1 cellular context compared by ENCODE assay signal in the genomic region with DNA sequence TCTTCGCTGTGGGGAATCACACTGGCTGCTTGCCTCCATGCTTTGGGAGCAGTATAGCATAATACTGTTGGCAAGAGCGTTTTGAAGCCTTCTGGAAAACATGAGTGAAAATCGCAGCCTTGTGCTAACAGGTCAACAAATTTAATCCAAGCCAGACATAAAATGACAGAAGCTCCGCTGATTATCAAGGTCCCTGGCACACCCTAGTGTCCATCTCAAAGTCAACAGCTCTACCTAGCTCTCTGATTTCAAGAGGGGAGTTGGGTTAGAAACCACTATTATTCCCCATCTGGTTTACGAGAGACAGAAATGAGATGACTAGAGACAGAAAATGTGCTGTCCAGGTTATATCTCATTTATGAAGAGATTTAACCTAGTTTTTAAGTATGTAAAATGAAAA.
TF ChIP-seq lines count a peak whose summit lies in the region.

No MANE protein-coding gene starts in this region.

TF ChIP-seq in GM12878, 131 proteins besides CTCF, POLR2A, EP300 and RAD21:
- TF ChIP-seq MEF2B (IDR thresholded peaks at IDR 0.05; ENCODE audit: partially characterized antibody, poor library complexity, severe bottlenecking), result no peak
- TF ChIP-seq KDM1A (IDR thresholded peaks at IDR 0.05; ENCODE audit: borderline replicate concordance), result no peak
- TF ChIP-seq POLR2AphosphoS5 (IDR thresholded peaks at IDR 0.05; ENCODE audit: low read length), result no peak
- TF ChIP-seq, protein P1, sequence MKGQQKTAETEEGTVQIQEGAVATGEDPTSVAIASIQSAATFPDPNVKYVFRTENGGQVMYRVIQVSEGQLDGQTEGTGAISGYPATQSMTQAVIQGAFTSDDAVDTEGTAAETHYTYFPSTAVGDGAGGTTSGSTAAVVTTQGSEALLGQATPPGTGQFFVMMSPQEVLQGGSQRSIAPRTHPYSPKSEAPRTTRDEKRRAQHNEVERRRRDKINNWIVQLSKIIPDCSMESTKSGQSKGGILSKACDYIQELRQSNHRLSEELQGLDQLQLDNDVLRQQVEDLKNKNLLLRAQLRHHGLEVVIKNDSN (IDR thresholded peaks at IDR 0.05; ENCODE audit: borderline replicate concordance, extremely low read length, insufficient read depth, low read depth, low read length), result no peak
- no peak for TF ChIP-seq ETV6 (conservative IDR thresholded peaks at IDR 0.05 in 1 of 2, IDR thresholded peaks at IDR 0.05 in 1 of 2; ENCODE audit: borderline replicate concordance in 1 of 2, low read depth in 1 of 2)
- TF ChIP-seq SMAD1 (IDR thresholded peaks at IDR 0.05; ENCODE audit: low read depth, partially characterized antibody), result no peak
- TF ChIP-seq SMAD5 (IDR thresholded peaks at IDR 0.05; ENCODE audit: low read depth), result no peak
- TF ChIP-seq, protein P2, sequence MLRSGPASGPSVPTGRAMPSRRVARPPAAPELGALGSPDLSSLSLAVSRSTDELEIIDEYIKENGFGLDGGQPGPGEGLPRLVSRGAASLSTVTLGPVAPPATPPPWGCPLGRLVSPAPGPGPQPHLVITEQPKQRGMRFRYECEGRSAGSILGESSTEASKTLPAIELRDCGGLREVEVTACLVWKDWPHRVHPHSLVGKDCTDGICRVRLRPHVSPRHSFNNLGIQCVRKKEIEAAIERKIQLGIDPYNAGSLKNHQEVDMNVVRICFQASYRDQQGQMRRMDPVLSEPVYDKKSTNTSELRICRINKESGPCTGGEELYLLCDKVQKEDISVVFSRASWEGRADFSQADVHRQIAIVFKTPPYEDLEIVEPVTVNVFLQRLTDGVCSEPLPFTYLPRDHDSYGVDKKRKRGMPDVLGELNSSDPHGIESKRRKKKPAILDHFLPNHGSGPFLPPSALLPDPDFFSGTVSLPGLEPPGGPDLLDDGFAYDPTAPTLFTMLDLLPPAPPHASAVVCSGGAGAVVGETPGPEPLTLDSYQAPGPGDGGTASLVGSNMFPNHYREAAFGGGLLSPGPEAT (IDR thresholded peaks at IDR 0.05; ENCODE audit: low read depth), result no peak
- TF ChIP-seq NFYA (IDR thresholded peaks at IDR 0.05; ENCODE audit: borderline replicate concordance, low read depth, low read length), result no peak
- TF ChIP-seq, protein P3, sequence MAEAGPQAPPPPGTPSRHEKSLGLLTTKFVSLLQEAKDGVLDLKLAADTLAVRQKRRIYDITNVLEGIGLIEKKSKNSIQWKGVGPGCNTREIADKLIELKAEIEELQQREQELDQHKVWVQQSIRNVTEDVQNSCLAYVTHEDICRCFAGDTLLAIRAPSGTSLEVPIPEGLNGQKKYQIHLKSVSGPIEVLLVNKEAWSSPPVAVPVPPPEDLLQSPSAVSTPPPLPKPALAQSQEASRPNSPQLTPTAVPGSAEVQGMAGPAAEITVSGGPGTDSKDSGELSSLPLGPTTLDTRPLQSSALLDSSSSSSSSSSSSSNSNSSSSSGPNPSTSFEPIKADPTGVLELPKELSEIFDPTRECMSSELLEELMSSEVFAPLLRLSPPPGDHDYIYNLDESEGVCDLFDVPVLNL (IDR thresholded peaks at IDR 0.05; ENCODE audit: low read depth, low read length), result no peak
- TF ChIP-seq, protein P4, sequence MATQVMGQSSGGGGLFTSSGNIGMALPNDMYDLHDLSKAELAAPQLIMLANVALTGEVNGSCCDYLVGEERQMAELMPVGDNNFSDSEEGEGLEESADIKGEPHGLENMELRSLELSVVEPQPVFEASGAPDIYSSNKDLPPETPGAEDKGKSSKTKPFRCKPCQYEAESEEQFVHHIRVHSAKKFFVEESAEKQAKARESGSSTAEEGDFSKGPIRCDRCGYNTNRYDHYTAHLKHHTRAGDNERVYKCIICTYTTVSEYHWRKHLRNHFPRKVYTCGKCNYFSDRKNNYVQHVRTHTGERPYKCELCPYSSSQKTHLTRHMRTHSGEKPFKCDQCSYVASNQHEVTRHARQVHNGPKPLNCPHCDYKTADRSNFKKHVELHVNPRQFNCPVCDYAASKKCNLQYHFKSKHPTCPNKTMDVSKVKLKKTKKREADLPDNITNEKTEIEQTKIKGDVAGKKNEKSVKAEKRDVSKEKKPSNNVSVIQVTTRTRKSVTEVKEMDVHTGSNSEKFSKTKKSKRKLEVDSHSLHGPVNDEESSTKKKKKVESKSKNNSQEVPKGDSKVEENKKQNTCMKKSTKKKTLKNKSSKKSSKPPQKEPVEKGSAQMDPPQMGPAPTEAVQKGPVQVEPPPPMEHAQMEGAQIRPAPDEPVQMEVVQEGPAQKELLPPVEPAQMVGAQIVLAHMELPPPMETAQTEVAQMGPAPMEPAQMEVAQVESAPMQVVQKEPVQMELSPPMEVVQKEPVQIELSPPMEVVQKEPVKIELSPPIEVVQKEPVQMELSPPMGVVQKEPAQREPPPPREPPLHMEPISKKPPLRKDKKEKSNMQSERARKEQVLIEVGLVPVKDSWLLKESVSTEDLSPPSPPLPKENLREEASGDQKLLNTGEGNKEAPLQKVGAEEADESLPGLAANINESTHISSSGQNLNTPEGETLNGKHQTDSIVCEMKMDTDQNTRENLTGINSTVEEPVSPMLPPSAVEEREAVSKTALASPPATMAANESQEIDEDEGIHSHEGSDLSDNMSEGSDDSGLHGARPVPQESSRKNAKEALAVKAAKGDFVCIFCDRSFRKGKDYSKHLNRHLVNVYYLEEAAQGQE (IDR thresholded peaks at IDR 0.05; ENCODE audit: low read depth, low read length), result no peak
- no peak for TF ChIP-seq BACH1 (IDR thresholded peaks at IDR 0.05; ENCODE audit: borderline replicate concordance)
- no peak for TF ChIP-seq NRF1 (conservative IDR thresholded peaks at IDR 0.05; ENCODE audit: low read depth, low read length)
- TF ChIP-seq CREB1 (IDR thresholded peaks at IDR 0.05; ENCODE audit: low read depth), result no peak
- no peak for TF ChIP-seq RAD51 (IDR thresholded peaks at IDR 0.05)
- TF ChIP-seq KAT2A (conservative IDR thresholded peaks at IDR 0.05; ENCODE audit: control insufficient read depth, low read depth, low read length), result no peak
- TF ChIP-seq ZNF384 (IDR thresholded peaks at IDR 0.05; ENCODE audit: borderline replicate concordance, low read depth, low read length), result no peak
- TF ChIP-seq YY1 (IDR thresholded peaks at IDR 0.05; ENCODE audit: low read depth, low read length), result no peak
TF ChIP-seq in GM12878: peak in this region for 0.
